Comparison of ENCODE assay signal across 8 cellular contexts in the genomic region with DNA sequence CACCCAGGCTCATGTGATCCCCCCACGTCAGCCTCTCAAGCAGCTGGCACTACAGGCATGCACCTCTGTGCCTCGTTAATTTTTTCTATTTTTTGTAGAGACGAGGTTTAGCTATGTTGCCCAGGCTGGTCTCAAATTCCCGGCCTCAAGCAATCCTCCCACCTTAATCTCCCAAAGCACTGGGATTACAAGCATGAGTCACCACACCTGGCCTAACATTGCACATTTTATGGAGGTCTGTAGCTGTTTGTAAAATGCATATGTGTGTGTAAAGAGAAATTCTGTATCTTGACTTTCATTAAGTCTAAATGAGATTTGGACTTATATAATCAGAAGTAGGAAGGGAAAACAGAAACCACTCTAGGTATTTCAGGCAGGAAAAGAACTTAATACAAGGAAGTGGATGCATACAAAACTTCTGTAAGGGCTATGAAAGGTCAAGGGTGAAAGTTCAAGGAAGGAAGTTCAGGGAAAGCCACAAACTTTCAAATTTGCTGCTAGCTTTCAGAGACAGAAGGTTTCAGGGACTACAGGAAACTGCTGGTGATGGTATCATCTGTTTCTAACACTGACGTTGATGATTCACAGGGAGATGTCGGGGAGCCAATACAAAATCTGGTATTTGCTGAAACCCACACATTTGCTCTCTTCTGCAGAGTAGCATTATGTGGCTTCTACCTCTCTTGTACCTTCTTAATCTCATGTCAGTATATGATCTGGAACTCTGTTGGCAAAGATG.
DNase-seq lines count a peak whose midpoint lies in the region; ATAC-seq and TF ChIP-seq lines count a peak whose summit lies in the region.

No MANE protein-coding gene starts in this region.

- H3K27ac ChIP-seq in naive thymus-derived CD4-positive, alpha-beta T cell (ENCODE audit: low read depth, low read length), result peak overlapping the region; percentile 27
- H3K27ac ChIP-seq in A673 (ENCODE audit: low read depth, low read length, poor library complexity, severe bottlenecking), result no peak overlapping the region

- no peaks in the 10 kb centered on the region for H3K36me3 Mint-ChIP-seq in activated CD8-positive, alpha-beta T cell treated with anti-CD3 and anti-CD28 coated beads for 36 hours (ENCODE audit: low read depth)
- H3K36me3 Mint-ChIP-seq in naive thymus-derived CD4-positive, alpha-beta T cell, result no peaks in the 10 kb centered on the region

- no peaks in the 10 kb centered on the region for H3K27me3 Mint-ChIP-seq in activated CD8-positive, alpha-beta T cell treated with anti-CD3 and anti-CD28 coated beads for 36 hours
- H3K27me3 Mint-ChIP-seq in naive thymus-derived CD4-positive, alpha-beta T cell, result peaks cover 0 to 7% (median 0%) of the 10 kb centered on the region in 5 donors

- no peaks in the 10 kb centered on the region for H3K9me3 Mint-ChIP-seq in activated CD8-positive, alpha-beta T cell treated with anti-CD3 and anti-CD28 coated beads for 36 hours
- H3K9me3 Mint-ChIP-seq in naive thymus-derived CD4-positive, alpha-beta T cell, result no peaks in the 10 kb centered on the region

- H3K27me3 ChIP-seq in naive thymus-derived CD4-positive, alpha-beta T cell (ENCODE audit: control insufficient read depth in 2 of 2, insufficient read depth in 2 of 2, low read length in 2 of 2), result no peaks in the 10 kb centered on the region
- H3K27me3 ChIP-seq in A673 (replicated peaks; ENCODE audit: insufficient read depth, low read depth, low read length, poor library complexity), result no peaks in the 10 kb centered on the region

- CTCF ChIA-PET in activated CD8-positive, alpha-beta T cell treated with anti-CD3 and anti-CD28 coated beads for 36 hours (lab: Charles Lee), result interaction anchor here (0.7 to 1.5 kb wide), 4 partner anchors 19 to 170 kb away, joined by 3 read pairs; no protein-coding TSS in a partner anchor
- CTCF ChIA-PET in naive thymus-derived CD4-positive, alpha-beta T cell (lab: Charles Lee), result interaction anchor here (0.5 kb wide), 1 partner anchor 29 kb away, joined by 3 read pairs; no protein-coding TSS in a partner anchor
- CTCF ChIA-PET in A673 (lab: Charles Lee), result no interaction called here

- H3K27ac Mint-ChIP-seq in activated CD8-positive, alpha-beta T cell treated with anti-CD3 and anti-CD28 coated beads for 36 hours, result peak overlapping the region; percentile 39
- H3K27ac Mint-ChIP-seq in naive thymus-derived CD4-positive, alpha-beta T cell, result peak overlapping the region; percentile 38 to 91 (median 77)

- BruUV-seq in A673 (replicated peaks; lab: Mats Ljungman, UMichigan), result no TSS peak

- H3K4me3 ChIP-seq in naive thymus-derived CD4-positive, alpha-beta T cell (ENCODE audit: low read length), result peak overlapping the region; percentile 14
- no peak overlapping the region for H3K4me3 ChIP-seq in A673 (ENCODE audit: low read depth, low read length, poor library complexity, severe bottlenecking)

- peaks cover 42% of the 10 kb centered on the region for H3K4me1 Mint-ChIP-seq in activated CD8-positive, alpha-beta T cell treated with anti-CD3 and anti-CD28 coated beads for 36 hours (ENCODE audit: low read depth)
- H3K4me1 Mint-ChIP-seq in naive thymus-derived CD4-positive, alpha-beta T cell, result peaks cover 11 to 37% (median 22%) of the 10 kb centered on the region in 7 donors

- no peak overlapping the region for H3K4me3 Mint-ChIP-seq in activated CD8-positive, alpha-beta T cell treated with anti-CD3 and anti-CD28 coated beads for 36 hours
- peak overlapping the region in 8 of 10 donors; percentile 8 to 63 (median 39) for H3K4me3 Mint-ChIP-seq in naive thymus-derived CD4-positive, alpha-beta T cell

- H3K4me1 ChIP-seq in naive thymus-derived CD4-positive, alpha-beta T cell (ENCODE audit: control insufficient read depth in 2 of 2, insufficient read depth in 2 of 2, low read length in 2 of 2), result peaks cover 8 to 20% of the 10 kb centered on the region in 2 donors
- H3K4me1 ChIP-seq in A673 (ENCODE audit: insufficient read depth, low read length, poor library complexity, severe bottlenecking), result no peaks in the 10 kb centered on the region

- H3K9me3 ChIP-seq in naive thymus-derived CD4-positive, alpha-beta T cell (ENCODE audit: control insufficient read depth in 2 of 3, low read length in 3 of 3), result no peaks in the 10 kb centered on the region
- no peaks in the 10 kb centered on the region for H3K9me3 ChIP-seq in A673 (ENCODE audit: low read depth, low read length, poor library complexity, severe bottlenecking)

- no peaks in the 10 kb centered on the region for H3K36me3 ChIP-seq in naive thymus-derived CD4-positive, alpha-beta T cell (ENCODE audit: control insufficient read depth in 2 of 3, insufficient read depth in 3 of 3, low read length in 3 of 3)
- H3K36me3 ChIP-seq in A673 (ENCODE audit: insufficient read depth, low read length, poor library complexity, severe bottlenecking), result no peaks in the 10 kb centered on the region

- intact Hi-C loops in activated CD8-positive, alpha-beta T cell treated with anti-CD3 and anti-CD28 coated beads for 36 hours (cut with micrococcal nuclease), result no loop called here
- intact Hi-C loops in naive thymus-derived CD4-positive, alpha-beta T cell (cut with micrococcal nuclease), result loop anchor here (1.0 to 2.0 kb wide), 3 partner anchors 9 to 56 kb away; no protein-coding TSS in a partner anchor
- intact Hi-C loops in A673 (cut with micrococcal nuclease; ENCODE audit: unreplicated experiment), result no loop called here

- POLR2A ChIA-PET in activated CD8-positive, alpha-beta T cell treated with anti-CD3 and anti-CD28 coated beads for 36 hours (lab: Charles Lee), result interaction anchor here (0.5 to 1.3 kb wide), 2 partner anchors 128 to 138 kb away, joined by 3 read pairs; no protein-coding TSS in a partner anchor
- POLR2A ChIA-PET in naive thymus-derived CD4-positive, alpha-beta T cell (lab: Charles Lee), result interaction anchor here (1.3 kb wide), 1 partner anchor 10 kb away, joined by 4 read pairs; no protein-coding TSS in a partner anchor
- POLR2A ChIA-PET in A673 (lab: Charles Lee; ENCODE audit: low non-redundant PET), result no interaction called here

- TF ChIP-seq CTCF in activated CD8-positive, alpha-beta T cell treated with anti-CD3 and anti-CD28 coated beads for 36 hours (IDR thresholded peaks at IDR 0.05), result no peak
- TF ChIP-seq CTCF in A673 (conservative IDR thresholded peaks at IDR 0.05; ENCODE audit: low read depth, low read length), result no peak

- ATAC-seq in GM21367 (IDR thresholded peaks at IDR 0.05; ENCODE audit: unreplicated experiment) (peak; percentile 88), HG03520 (IDR thresholded peaks at IDR 0.05; ENCODE audit: unreplicated experiment) (peak; percentile 68)
- ATAC-seq in activated CD8-positive, alpha-beta T cell treated with anti-CD3 and anti-CD28 coated beads for 36 hours, result peak; percentile 80
- peak; percentile 80 for ATAC-seq in naive thymus-derived CD4-positive, alpha-beta T cell

- DNase-seq in GDM1 (lab: John Stamatoyannopoulos, UW), result peak; percentile 27
- DNase-seq in activated CD8-positive, alpha-beta T cell treated with anti-CD3 and anti-CD28 coated beads for 36 hours, result peak; percentile 48
- peak in 7 of 9 donors; percentile 21 to 58 (median 45) for DNase-seq in naive thymus-derived CD4-positive, alpha-beta T cell
- no peak for DNase-seq in A673 (ENCODE audit: low spot score)
- no peak for DNase-seq in epidermal melanocyte (ENCODE audit: insufficient read length, low spot score)
- no peak for DNase-seq in SK-N-DZ (ENCODE audit: low spot score)

Comparison
In these comparisons a context has a peak if more than half of its experiments do, and no peak if none do; other contexts are left out.
1. DNase-seq: peak in GDM1 (single experiment), activated CD8-positive, alpha-beta T cell treated with anti-CD3 and anti-CD28 coated beads for 36 hours (single experiment) and naive thymus-derived CD4-positive, alpha-beta T cell (7 of 9); none in A673 (single experiment), epidermal melanocyte (single experiment) and SK-N-DZ (single experiment).
2. intact Hi-C loops: an anchor here in naive thymus-derived CD4-positive, alpha-beta T cell (1.0 to 2.0 kb wide); none called in activated CD8-positive, alpha-beta T cell treated with anti-CD3 and anti-CD28 coated beads for 36 hours and A673.
3. Peak in every context shown above with its lines, with median percentiles within 50 percentile points of each other: ATAC-seq.